In genomic region chr3:127708837-127709236, GRCh38 we compare ENCODE assay signal across 17 cellular contexts. TPM values are rescaled to one million over a fixed set of nuclear protein-coding genes. Genes with fewer than 3 reads are reported as not detected.
A peak's percentile ranks its signal among the peaks of the same experiment; 100 is the strongest.
DNase-seq lines count a peak whose midpoint lies in the region; TF ChIP-seq lines count a peak whose summit lies in the region.
"Had no signal": no experiment of that assay in that cellular context is flagged by ENCODE, and none has a peak within 500 bp of the region (broad histone marks: within the 10 kb centered on the region; RNA-seq: fewer than 3 reads in every experiment).

No MANE protein-coding gene starts in this region.

- H3K9ac ChIP-seq in mesenchymal stem cell (ENCODE audit: low read length) (peak overlapping the region; percentile 28), stomach smooth muscle (ENCODE audit: low read length in 2 of 2) (no peak overlapping the region)
- H3K9ac ChIP-seq: BLaER1 had no signal

- no peak overlapping the region for H2BK15ac ChIP-seq in mesenchymal stem cell (ENCODE audit: low read depth, poor library complexity, severe bottlenecking)

- no peak overlapping the region for H3K18ac ChIP-seq in mesenchymal stem cell (ENCODE audit: low read depth in 1 of 2, low read length in 2 of 2)

- no peak for TF ChIP-seq CTCF in endothelial cell (IDR thresholded peaks at IDR 0.05; ENCODE audit: unreplicated experiment)

- no peak overlapping the region for H3K14ac ChIP-seq in mesenchymal stem cell (ENCODE audit: low read length in 2 of 2)

- H3K27ac ChIP-seq in angular gyrus (ENCODE audit: low read depth, low read length) (peak overlapping the region; percentile 86), mesenchymal stem cell (ENCODE audit: low read length, poor library complexity, severe bottlenecking) (no peak overlapping the region), stomach smooth muscle (ENCODE audit: low read length) (peak overlapping the region; percentile 75)
- H3K27ac ChIP-seq: BLaER1 had no signal

- no peak overlapping the region for H3K27ac Mint-ChIP-seq in endothelial cell (ENCODE audit: unreplicated experiment)

- H4K8ac ChIP-seq in mesenchymal stem cell (ENCODE audit: low read length): no peak overlapping the region

- H3K27me3 ChIP-seq in mesenchymal stem cell (ENCODE audit: control insufficient read depth in 1 of 2, insufficient read depth in 1 of 2, low read length in 2 of 2) (no peaks in the 10 kb centered on the region), stomach smooth muscle (ENCODE audit: control insufficient read depth in 1 of 2, insufficient read depth in 2 of 2, low read length in 2 of 2) (no peaks in the 10 kb centered on the region)
- H3K27me3 ChIP-seq: BLaER1 had no signal

- no peak overlapping the region for H2BK12ac ChIP-seq in mesenchymal stem cell (ENCODE audit: low read length in 2 of 2)

- H3K79me1 ChIP-seq in mesenchymal stem cell (replicated peaks; ENCODE audit: low read length, poor library complexity, severe bottlenecking): peaks cover 44% of the 10 kb centered on the region

- no peak overlapping the region for H3K4ac ChIP-seq in mesenchymal stem cell (ENCODE audit: low read depth in 1 of 2, low read length in 2 of 2)

- H2AK5ac ChIP-seq in mesenchymal stem cell (ENCODE audit: low read length, severe bottlenecking): no peak overlapping the region

- no peaks in the 10 kb centered on the region for H3K9me3 ChIP-seq in mesenchymal stem cell (ENCODE audit: control insufficient read depth, low read length)
- no peaks in the 10 kb centered on the region for H3K9me3 ChIP-seq in stomach smooth muscle (ENCODE audit: control insufficient read depth in 2 of 2, low read length in 2 of 2)
- H3K9me3 ChIP-seq: HAP-1 had no signal

- peaks cover 19% of the 10 kb centered on the region for H3K4me1 Mint-ChIP-seq in endothelial cell (ENCODE audit: unreplicated experiment)

- H3K4me1 ChIP-seq in mesenchymal stem cell (ENCODE audit: control insufficient read depth, insufficient read depth, low read depth, low read length) (peaks cover 28% of the 10 kb centered on the region), stomach smooth muscle (ENCODE audit: control insufficient read depth, insufficient read depth, low read length) (peaks cover 61% of the 10 kb centered on the region)
- H3K4me1 ChIP-seq: HAP-1 had no signal

- DNase-seq in NCI-H748 (lab: John Stamatoyannopoulos, UW; ENCODE audit: unreplicated experiment): peak; percentile 20
- DNase-seq in NCI-H748 treated with DMSO at 0.1 percent for 48 hours (lab: John Stamatoyannopoulos, UW): no peak
- no peak for DNase-seq in mesenchymal stem cell
- no peak for DNase-seq in endothelial cell (ENCODE audit: low spot score)
- no peak for DNase-seq in NCI-H187 treated with DMSO at 0.1 percent for 48 hours (lab: John Stamatoyannopoulos, UW)
- no peak for DNase-seq in stimulated activated naive CD4-positive, alpha-beta T cell treated with Interleukin-2 at 50 U/mL for 16 hours (lab: John Stamatoyannopoulos, UW)
- DNase-seq: 8988T; DMS153; NCI-H2081 treated with DMSO at 0.1 percent for 48 hours; NCI-H524 treated with DMSO at 0.1 percent for 48 hours; NK-92 treated with Interleukin-12 subunit alpha and Interleukin-12 subunit beta, amount 100 ng/mL, for 24 hours; OCI-M1; RPMI8226 had no signal

- H3K36me3 ChIP-seq in mesenchymal stem cell (ENCODE audit: control insufficient read depth in 1 of 2, insufficient read depth in 2 of 2, low read depth in 1 of 2, low read length in 2 of 2) (peaks cover 54 to 68% of the 10 kb centered on the region in 2 experiments), stomach smooth muscle (ENCODE audit: control insufficient read depth in 2 of 2, insufficient read depth in 2 of 2, low read length in 2 of 2) (peaks cover 0 to 4% of the 10 kb centered on the region in 2 donors)
- H3K36me3 ChIP-seq: BLaER1, HAP-1 had no signal

- H3K4me3 Mint-ChIP-seq in endothelial cell (ENCODE audit: unreplicated experiment): no peak overlapping the region

- no peak overlapping the region for H2BK5ac ChIP-seq in mesenchymal stem cell (ENCODE audit: low read depth, low read length, poor library complexity, severe bottlenecking)

- H3K9me3 Mint-ChIP-seq in endothelial cell (ENCODE audit: unreplicated experiment): no peaks in the 10 kb centered on the region

- no peak overlapping the region for H3K4me2 ChIP-seq in mesenchymal stem cell (ENCODE audit: low read length, poor library complexity, severe bottlenecking)
- H3K4me2 ChIP-seq: BLaER1 had no signal

- H4K91ac ChIP-seq in mesenchymal stem cell (ENCODE audit: low read length): no peak overlapping the region

- no peak overlapping the region for H2BK120ac ChIP-seq in mesenchymal stem cell (ENCODE audit: low read depth, low read length)

- H3K27me3 Mint-ChIP-seq in endothelial cell (ENCODE audit: unreplicated experiment): peaks cover 10% of the 10 kb centered on the region

- WGBS in mesenchymal stem cell: 61% methylated on average over 2 of the region's 2 CpGs

- H3K4me3 ChIP-seq in mesenchymal stem cell (ENCODE audit: insufficient read depth in 1 of 2, low read depth in 1 of 2, low read length in 2 of 2) (no peak overlapping the region), stomach smooth muscle (ENCODE audit: low read length in 2 of 2) (no peak overlapping the region)
- H3K4me3 ChIP-seq: BLaER1, HAP-1 had no signal

- H2AFZ ChIP-seq in mesenchymal stem cell (ENCODE audit: low read depth, low read length): no peak overlapping the region

- no peak overlapping the region for H3K23ac ChIP-seq in mesenchymal stem cell (ENCODE audit: low read length in 2 of 2)

- H3K36me3 Mint-ChIP-seq in endothelial cell (ENCODE audit: low read depth, unreplicated experiment): no peaks in the 10 kb centered on the region

RNA-seq across cellular contexts. Expression of gene ABTB1, which starts 36.1 kb away (rescaled TPM):
- polyA plus RNA-seq in mesenchymal stem cell (2013, experiment 1 of 2): 6.8 TPM
- 6.6 TPM for polyA plus RNA-seq in mesenchymal stem cell (2013, experiment 2 of 2)
- 8.7 TPM for total RNA-seq in endothelial cell (ENCODE audit: unreplicated experiment)
